In genomic region chr7:142669074-142669654, GRCh38 we compare ENCODE assay signal across 9 cellular contexts.
A peak's percentile ranks its signal among the peaks of the same experiment; 100 is the strongest.
DNase-seq lines count a peak whose midpoint lies in the region; ATAC-seq, FAIRE-seq and TF ChIP-seq lines count a peak whose summit lies in the region.
"Had no signal": no experiment of that assay in that cellular context is flagged by ENCODE, and none has a peak within 500 bp of the region (broad histone marks: within the 10 kb centered on the region; RNA-seq: fewer than 3 reads in every experiment).

No MANE protein-coding gene starts in this region.

- no peaks in the 10 kb centered on the region for H3K27me3 ChIP-seq in bronchial epithelial cell (ENCODE audit: control insufficient read depth, insufficient read depth, low read length)

- no peak overlapping the region for H3K4me3 ChIP-seq in bronchial epithelial cell (ENCODE audit: low read depth, low read length)
- H3K4me3 ChIP-seq: A549 had no signal

- TF ChIP-seq CTCF in bronchial epithelial cell (IDR thresholded peaks at IDR 0.05; ENCODE audit: insufficient read depth, low read length, severe bottlenecking): no peak

- FAIRE-seq in bronchial epithelial cell (lab: Jason Lieb, UNC): no peak
- FAIRE-seq: A549 had no signal

- no peak for ATAC-seq in GM21619 (IDR thresholded peaks at IDR 0.05; ENCODE audit: unreplicated experiment)
- ATAC-seq: A549 had no signal

- no peaks in the 10 kb centered on the region for H3K36me3 ChIP-seq in bronchial epithelial cell (ENCODE audit: control insufficient read depth, insufficient read depth, low read length)

- DNase-seq in DMS79 treated with DMSO at 0.1 percent for 48 hours (lab: John Stamatoyannopoulos, UW) (peak; percentile 45), DMS79 (lab: John Stamatoyannopoulos, UW) (no peak), M059J (ENCODE audit: low read depth) (peak; percentile 11), bronchial epithelial cell (ENCODE audit: low read depth) (peak; percentile 39), pons (ENCODE audit: low spot score) (peak; percentile 23), HuH-7.5 (ENCODE audit: low spot score) (no peak), HUDEP-2 (lab: John Stamatoyannopoulos, UW; ENCODE audit: unreplicated experiment in 76 of 76) (no peak)

Comparison
In these comparisons a context has a peak if more than half of its experiments do, and no peak if none do; other contexts are left out.
1. DNase-seq: peak in DMS79 treated with DMSO at 0.1 percent for 48 hours (single experiment), M059J (single experiment), bronchial epithelial cell (single experiment) and pons (single experiment); none in DMS79 (single experiment), HuH-7.5 (single experiment) and HUDEP-2 (0 of 76).